In the genomic region with DNA sequence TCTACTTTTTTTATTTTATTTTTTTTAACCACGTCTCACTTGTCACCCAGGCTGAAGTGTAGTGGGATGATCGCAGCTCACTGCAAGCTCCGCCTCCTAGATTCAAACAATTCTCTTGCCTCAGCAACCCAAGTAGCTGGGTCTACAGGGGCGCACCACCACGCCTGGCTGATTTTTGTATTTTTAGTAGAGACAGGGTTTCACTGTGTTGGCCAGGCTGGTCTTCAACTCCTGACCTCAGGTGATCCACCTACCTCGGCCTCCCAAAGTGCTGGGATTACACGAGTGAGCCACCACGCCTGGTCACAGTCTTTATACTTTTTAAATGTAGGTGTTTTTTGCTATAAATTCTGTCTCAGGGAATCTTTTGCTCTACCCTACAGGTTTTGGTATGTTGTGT, we compare ENCODE assay signal across 5 cellular contexts. TPM values are rescaled to one million over a fixed set of nuclear protein-coding genes. Genes with fewer than 3 reads are reported as not detected.
"Had no signal": no experiment of that assay in that cellular context is flagged by ENCODE, and none has a peak within 500 bp of the region (broad histone marks: within the 10 kb centered on the region; RNA-seq: fewer than 3 reads in every experiment).

No MANE protein-coding gene starts in this region.

RNA-seq across cellular contexts. Expression of gene B3GALT1, which starts 36.0 kb away (rescaled TPM):
- total RNA-seq: dermis blood vessel endothelial cell, dermis microvascular lymphatic vessel endothelial cell, endothelial cell of umbilical vein, esophagus mucosa, foreskin keratinocyte had no signal
